15 cellular contexts compared by ENCODE assay signal in the genomic region with DNA sequence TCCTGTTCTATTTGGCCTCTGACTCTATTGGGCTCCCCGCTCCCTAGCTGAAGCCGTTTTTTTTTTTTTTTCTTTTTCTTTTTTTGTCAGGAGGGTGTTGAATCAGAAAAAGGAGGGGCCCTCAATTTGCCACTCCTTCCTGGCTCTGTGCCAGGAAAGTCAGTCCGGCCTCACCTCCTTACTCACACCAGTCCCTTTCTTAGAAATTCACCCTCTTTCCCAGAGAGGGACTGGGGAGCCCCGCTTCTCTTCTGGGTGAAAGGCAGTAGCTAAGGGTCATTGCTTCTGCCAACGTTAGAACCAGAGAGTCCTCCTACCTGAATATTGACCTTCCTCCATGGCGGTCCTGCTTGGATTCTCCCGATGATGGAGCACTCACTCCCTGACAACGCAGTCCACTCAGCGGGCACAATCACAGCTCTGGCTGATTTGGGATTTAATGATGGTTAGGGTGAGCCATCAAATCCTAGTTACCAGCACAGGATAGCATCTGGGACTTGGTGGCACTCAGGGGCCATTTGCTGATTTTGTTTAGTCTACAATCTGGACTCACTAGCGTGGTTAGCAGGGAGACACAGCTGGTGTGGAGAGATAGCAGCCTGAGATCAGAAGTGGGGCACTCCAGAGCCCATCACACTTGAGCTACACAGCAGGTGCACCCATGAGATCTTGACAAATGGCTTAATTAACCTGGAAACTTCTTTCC. TPM values are rescaled to one million over a fixed set of nuclear protein-coding genes. Genes with fewer than 3 reads are reported as not detected.
DNase-seq lines count a peak whose midpoint lies in the region; ATAC-seq and FAIRE-seq lines count a peak whose summit lies in the region.
"Had no signal": no experiment of that assay in that cellular context is flagged by ENCODE, and none has a peak within 500 bp of the region (broad histone marks: within the 10 kb centered on the region; RNA-seq: fewer than 3 reads in every experiment).

No MANE protein-coding gene starts in this region.

- no peak overlapping the region for H4K5ac ChIP-seq in mesendoderm (ENCODE audit: low read length)

- H3K18ac ChIP-seq in mesendoderm (ENCODE audit: low read length), result no peak overlapping the region

- H3K4me2 ChIP-seq in mesendoderm (ENCODE audit: low read length), result no peak overlapping the region

- H3K36me3 ChIP-seq in CD4-positive, CD25-positive, alpha-beta regulatory T cell (ENCODE audit: control insufficient read depth, insufficient read depth, low read length), result no peaks in the 10 kb centered on the region
- no peaks in the 10 kb centered on the region for H3K36me3 ChIP-seq in mesendoderm (ENCODE audit: control insufficient read depth, insufficient read depth, low read length)
- H3K36me3 ChIP-seq: neutrophil, thyroid gland had no signal

- H2BK120ac ChIP-seq in mesendoderm (ENCODE audit: low read depth, low read length), result no peak overlapping the region

- no peak for DNase-seq in CD4-positive, CD25-positive, alpha-beta regulatory T cell
- DNase-seq in GM19239 (ENCODE audit: insufficient read length, low spot score) (no peak), mesendoderm (peak; percentile 7), NCI-H2029 treated with DMSO at 0.1 percent for 48 hours (lab: John Stamatoyannopoulos, UW) (no peak), NCI-H1417 (lab: John Stamatoyannopoulos, UW) (no peak)
- peak; percentile 25 for DNase-seq in T-helper 2 cell treated with Interferon-gamma antibody and Interleukin-4, amounts not matched to agents 5 μg/mL and 100 μg/mL, for 36 hours (ENCODE audit: low spot score)
- DNase-seq in activated effector memory CD4-positive, alpha-beta T cell treated with Interleukin-2 at 50 U/mL for 16 hours, result no peak
- DNase-seq: Caco-2, NCI-H1417 treated with DMSO at 0.1 percent for 48 hours, thyroid gland had no signal

- H3K36me3 Mint-ChIP-seq in CD4-positive, CD25-positive, alpha-beta regulatory T cell, result no peaks in the 10 kb centered on the region
- H3K36me3 Mint-ChIP-seq in T-helper 2 cell treated with Interferon-gamma antibody and Interleukin-4, amounts not matched to agents 5 μg/mL and 100 μg/mL, for 36 hours (ENCODE audit: low read depth), result no peaks in the 10 kb centered on the region
- H3K36me3 Mint-ChIP-seq: WTC11 had no signal

- peak overlapping the region in 2 of 3 donors; percentile 42 to 69 for H3K27ac Mint-ChIP-seq in CD4-positive, CD25-positive, alpha-beta regulatory T cell
- H3K27ac Mint-ChIP-seq in T-helper 2 cell treated with Interferon-gamma antibody and Interleukin-4, amounts not matched to agents 5 μg/mL and 100 μg/mL, for 36 hours, result no peak overlapping the region
- H3K27ac Mint-ChIP-seq: WTC11 had no signal

- H3K9me3 ChIP-seq in CD4-positive, CD25-positive, alpha-beta regulatory T cell (ENCODE audit: control insufficient read depth in 2 of 2, low read length in 2 of 2), result no peaks in the 10 kb centered on the region
- H3K9me3 ChIP-seq: Caco-2, neutrophil, thyroid gland had no signal

- no peak overlapping the region for H2AK5ac ChIP-seq in mesendoderm (ENCODE audit: low read length)

- no peak overlapping the region for H3K4me3 ChIP-seq in CD4-positive, CD25-positive, alpha-beta regulatory T cell (ENCODE audit: low read depth, low read length)
- no peak overlapping the region for H3K4me3 ChIP-seq in mesendoderm (ENCODE audit: low read length)
- H3K4me3 ChIP-seq: thyroid gland had no signal

- H2BK5ac ChIP-seq in mesendoderm (ENCODE audit: low read length), result no peak overlapping the region

- no peak overlapping the region for H3K27ac ChIP-seq in CD4-positive, CD25-positive, alpha-beta regulatory T cell (ENCODE audit: insufficient read depth, low read length, poor library complexity, severe bottlenecking)
- no peak overlapping the region for H3K27ac ChIP-seq in mesendoderm (ENCODE audit: low read depth, low read length)
- H3K27ac ChIP-seq: neutrophil, thyroid gland had no signal

- no peak for ATAC-seq in CD4-positive, CD25-positive, alpha-beta regulatory T cell (ENCODE audit: low read depth in 2 of 2)
- no peak for ATAC-seq in GM21360 (IDR thresholded peaks at IDR 0.05; ENCODE audit: unreplicated experiment)
- ATAC-seq: esophagus mucosa, WTC11 had no signal

- no peak overlapping the region for H4K8ac ChIP-seq in mesendoderm (ENCODE audit: low read depth, low read length)

- H3K27me3 ChIP-seq in CD4-positive, CD25-positive, alpha-beta regulatory T cell (ENCODE audit: control insufficient read depth, insufficient read depth, low read length), result no peaks in the 10 kb centered on the region
- H3K27me3 ChIP-seq in mesendoderm (ENCODE audit: insufficient read depth, low read length, poor library complexity), result no peaks in the 10 kb centered on the region
- H3K27me3 ChIP-seq: thyroid gland had no signal

- peaks cover 5% of the 10 kb centered on the region for H3K4me1 ChIP-seq in CD4-positive, CD25-positive, alpha-beta regulatory T cell (ENCODE audit: control insufficient read depth, insufficient read depth, low read length, poor library complexity, severe bottlenecking)
- H3K4me1 ChIP-seq in mesendoderm (ENCODE audit: control insufficient read depth, low read depth, low read length), result no peaks in the 10 kb centered on the region
- H3K4me1 ChIP-seq: Caco-2, thyroid gland had no signal

- no peaks in the 10 kb centered on the region for H3K79me1 ChIP-seq in mesendoderm (ENCODE audit: low read length)

- no peak overlapping the region for H3K23ac ChIP-seq in mesendoderm (ENCODE audit: low read length)

- WGBS in mesendoderm (ENCODE audit: extremely low coverage, insufficient coverage, low lambda C conversion rate), result no CpG with 5 or more reads among the region's 10 CpGs

- no peak overlapping the region for H3K4ac ChIP-seq in mesendoderm (ENCODE audit: low read depth, low read length)

- H3K27me3 Mint-ChIP-seq in CD4-positive, CD25-positive, alpha-beta regulatory T cell, result peaks cover 11% of the 10 kb centered on the region
- H3K27me3 Mint-ChIP-seq in T-helper 2 cell treated with Interferon-gamma antibody and Interleukin-4, amounts not matched to agents 5 μg/mL and 100 μg/mL, for 36 hours (ENCODE audit: low read depth), result peaks cover 11% of the 10 kb centered on the region

- no peaks in the 10 kb centered on the region for H3K79me2 ChIP-seq in mesendoderm (ENCODE audit: control insufficient read depth, insufficient read depth, low read length)

- H3K9me3 Mint-ChIP-seq in CD4-positive, CD25-positive, alpha-beta regulatory T cell, result no peaks in the 10 kb centered on the region
- H3K9me3 Mint-ChIP-seq in T-helper 2 cell treated with Interferon-gamma antibody and Interleukin-4, amounts not matched to agents 5 μg/mL and 100 μg/mL, for 36 hours, result no peaks in the 10 kb centered on the region
- H3K9me3 Mint-ChIP-seq: WTC11 had no signal

- H2BK15ac ChIP-seq in mesendoderm (replicated peaks; ENCODE audit: low read depth), result no peak overlapping the region

- H3K9ac ChIP-seq in mesendoderm (ENCODE audit: low read length), result no peak overlapping the region

- H3K4me1 Mint-ChIP-seq in CD4-positive, CD25-positive, alpha-beta regulatory T cell, result peaks cover 0 to 31% (median 11%) of the 10 kb centered on the region in 4 donors
- peaks cover 9% of the 10 kb centered on the region for H3K4me1 Mint-ChIP-seq in T-helper 2 cell treated with Interferon-gamma antibody and Interleukin-4, amounts not matched to agents 5 μg/mL and 100 μg/mL, for 36 hours (ENCODE audit: low read depth)

- peak; percentile 93 for FAIRE-seq in GM19239 (lab: Jason Lieb, UNC)
- FAIRE-seq: H1 had no signal

- H3K4me3 Mint-ChIP-seq in CD4-positive, CD25-positive, alpha-beta regulatory T cell, result peak overlapping the region in 1 of 4 donors; percentile 46
- H3K4me3 Mint-ChIP-seq in T-helper 2 cell treated with Interferon-gamma antibody and Interleukin-4, amounts not matched to agents 5 μg/mL and 100 μg/mL, for 36 hours, result no peak overlapping the region

- no peak overlapping the region for H3K56ac ChIP-seq in mesendoderm (ENCODE audit: low read length)

RNA-seq across cellular contexts. Expression of gene FCER2, which starts 2.4 kb away (rescaled TPM):
- total RNA-seq in CD4-positive, CD25-positive, alpha-beta regulatory T cell, result not detected
- 1 to 10 TPM in 1 of 4 donors, under 1 TPM in 2, not detected in 1; 0.34 to 4.5 (median 0.48) TPM for polyA plus RNA-seq in CD4-positive, CD25-positive, alpha-beta regulatory T cell
- 0.04 TPM for polyA plus RNA-seq in mesendoderm (2013, experiment 1 of 2)
- polyA plus RNA-seq in mesendoderm (2013, experiment 2 of 2), result not detected
- total RNA-seq: Caco-2, H1, thyroid gland had no signal

RNA-seq across cellular contexts. Expression of gene TRAPPC5, which starts 18.9 kb away (rescaled TPM):
- 63.9 TPM for total RNA-seq in CD4-positive, CD25-positive, alpha-beta regulatory T cell
- polyA plus RNA-seq in CD4-positive, CD25-positive, alpha-beta regulatory T cell, result 100 to 1,000 TPM; 142 to 229 (median 192) TPM
- 49.3 TPM for polyA plus RNA-seq in mesendoderm (2013, experiment 1 of 2)
- 53.5 TPM for polyA plus RNA-seq in mesendoderm (2013, experiment 2 of 2)

RNA-seq across cellular contexts. Expression of gene MCEMP1, which starts 22.7 kb away (rescaled TPM):
- 0.59 TPM for total RNA-seq in CD4-positive, CD25-positive, alpha-beta regulatory T cell
- not detected for polyA plus RNA-seq in CD4-positive, CD25-positive, alpha-beta regulatory T cell
- 0.06 TPM for polyA plus RNA-seq in mesendoderm (2013, experiment 1 of 2)
- polyA plus RNA-seq in mesendoderm (2013, experiment 2 of 2), result not detected
- total RNA-seq: Caco-2, H1, WTC11 had no signal
- polyA plus RNA-seq: H1 had no signal

RNA-seq across cellular contexts. Expression of gene RETN, which starts 30.7 kb away (rescaled TPM):
- total RNA-seq in CD4-positive, CD25-positive, alpha-beta regulatory T cell, result not detected
- polyA plus RNA-seq in CD4-positive, CD25-positive, alpha-beta regulatory T cell, result not detected
- polyA plus RNA-seq in mesendoderm (2013, experiment 1 of 2), result not detected
- polyA plus RNA-seq in mesendoderm (2013, experiment 2 of 2), result not detected
- total RNA-seq: Caco-2, esophagus mucosa, H1, thyroid gland, WTC11 had no signal
- polyA plus RNA-seq: H1 had no signal

RNA-seq across cellular contexts. Expression of gene CLEC4G, which starts 32.3 kb away (rescaled TPM):
- total RNA-seq in CD4-positive, CD25-positive, alpha-beta regulatory T cell, result not detected
- not detected for polyA plus RNA-seq in CD4-positive, CD25-positive, alpha-beta regulatory T cell
- 0.03 TPM for polyA plus RNA-seq in mesendoderm (2013, experiment 1 of 2)
- 0.07 TPM for polyA plus RNA-seq in mesendoderm (2013, experiment 2 of 2)
- total RNA-seq: Caco-2, esophagus mucosa had no signal

Comparison
In these comparisons a context has a peak if more than half of its experiments do, and no peak if none do; other contexts are left out.
1. DNase-seq: peak in T-helper 2 cell treated with Interferon-gamma antibody and Interleukin-4, amounts not matched to agents 5 μg/mL and 100 μg/mL, for 36 hours (single experiment) and mesendoderm (single experiment); none in CD4-positive, CD25-positive, alpha-beta regulatory T cell (0 of 3), GM19239 (single experiment), activated effector memory CD4-positive, alpha-beta T cell treated with Interleukin-2 at 50 U/mL for 16 hours (single experiment), NCI-H2029 treated with DMSO at 0.1 percent for 48 hours (single experiment) and NCI-H1417 (0 of 3).